Comparison of ENCODE assay signal across 20 cellular contexts in the genomic region with DNA sequence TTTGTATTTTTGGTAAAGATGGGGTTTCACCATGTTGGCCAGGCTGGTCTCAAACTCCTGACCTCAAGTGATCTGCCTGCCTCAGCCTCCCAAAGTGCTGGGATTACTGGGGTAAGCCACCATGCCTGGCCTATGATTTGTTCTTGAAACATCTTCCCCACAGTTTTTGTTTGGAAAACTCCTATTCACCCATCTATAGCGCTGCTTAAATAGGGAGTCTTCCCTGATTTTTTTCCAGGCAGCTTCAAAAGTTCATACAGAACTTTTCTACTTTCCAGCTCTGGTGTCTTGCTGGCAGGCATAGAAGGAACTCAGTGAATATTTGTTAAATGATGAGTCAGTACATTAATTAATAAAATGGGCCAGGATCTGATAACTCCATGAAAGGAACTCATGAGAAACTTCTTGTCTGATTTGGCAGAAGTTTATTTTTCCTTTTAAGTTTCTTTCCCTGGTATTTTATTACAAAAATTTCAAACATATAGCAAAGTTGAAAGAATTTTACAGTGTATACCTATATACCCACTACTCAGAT. TPM values are rescaled to one million over a fixed set of nuclear protein-coding genes. Genes with fewer than 3 reads are reported as not detected.
DNase-seq lines count a peak whose midpoint lies in the region; ATAC-seq and TF ChIP-seq lines count a peak whose summit lies in the region.
"Had no signal": no experiment of that assay in that cellular context is flagged by ENCODE, and none has a peak within 500 bp of the region (broad histone marks: within the 10 kb centered on the region; RNA-seq: fewer than 3 reads in every experiment).

No MANE protein-coding gene starts in this region.

- no peak overlapping the region for H3K14ac ChIP-seq in IMR-90 (replicated peaks; ENCODE audit: low read depth, low read length)

- no TSS peak for BruUV-seq in IMR-90 (replicated peaks; lab: Mats Ljungman, UMichigan)

- H3F3A ChIP-seq in SK-N-SH (replicated peaks; ENCODE audit: insufficient read depth), result no peaks in the 10 kb centered on the region

- no peak overlapping the region for H3K23ac ChIP-seq in IMR-90 (ENCODE audit: low read depth, low read length)

- H4K91ac ChIP-seq in IMR-90 (ENCODE audit: insufficient read depth, low read depth, low read length), result no peak overlapping the region

- no peak overlapping the region for H2BK5ac ChIP-seq in IMR-90 (ENCODE audit: low read depth, low read length, poor library complexity, severe bottlenecking)

- H2AFZ ChIP-seq in SK-N-SH (ENCODE audit: low read depth) (no peak overlapping the region), IMR-90 (replicated peaks; ENCODE audit: low read length, poor library complexity) (no peak overlapping the region)

- no peak overlapping the region for H2AK5ac ChIP-seq in IMR-90 (ENCODE audit: low read depth, low read length)

- intact Hi-C loops in IMR-90 (cut with micrococcal nuclease) (no loop called here), esophagus muscularis mucosa (cut with DNase I) (no loop called here)
- intact Hi-C loops in activated CD4-positive, alpha-beta T cell treated with anti-CD3 and anti-CD28 coated beads for 36 hours (cut with DNase I, micrococcal nuclease), result no loop called here

- H3K4me1 ChIP-seq in SK-N-SH (ENCODE audit: control insufficient read depth in 1 of 2, insufficient read depth in 2 of 2, low read depth in 1 of 2, low read length in 1 of 2) (no peaks in the 10 kb centered on the region), IMR-90 (ENCODE audit: control insufficient read depth, insufficient read depth, low read length) (no peaks in the 10 kb centered on the region), esophagus muscularis mucosa (no peaks in the 10 kb centered on the region)
- H3K4me1 ChIP-seq: A549, HAP-1 had no signal

- H3K4me3 Mint-ChIP-seq in activated CD4-positive, alpha-beta T cell treated with anti-CD3 and anti-CD28 coated beads for 36 hours, result no peak overlapping the region
- H3K4me3 Mint-ChIP-seq: CD14-positive monocyte; CD4-positive, alpha-beta memory T cell had no signal

- ATAC-seq in SK-N-SH treated with all-trans-retinoic acid at 6 μM for 48 hours, result peak; percentile 54; the same call in 2 of the 3 replicates
- ATAC-seq in IMR-90 (ENCODE audit: low read depth), result no peak
- ATAC-seq in GM18861 (IDR thresholded peaks at IDR 0.05; ENCODE audit: unreplicated experiment), result no peak
- no peak for ATAC-seq in activated CD4-positive, alpha-beta T cell treated with anti-CD3 and anti-CD28 coated beads for 36 hours
- no peak for ATAC-seq in HG03469 (IDR thresholded peaks at IDR 0.05; ENCODE audit: unreplicated experiment)
- ATAC-seq: A549 had no signal

- H2BK120ac ChIP-seq in IMR-90 (ENCODE audit: low read depth, low read length), result no peak overlapping the region

- no peaks in the 10 kb centered on the region for H3K9me2 ChIP-seq in SK-N-SH

- H3K9ac ChIP-seq in SK-N-SH (no peak overlapping the region), IMR-90 (ENCODE audit: low read depth, low read length) (no peak overlapping the region)

- POLR2A ChIA-PET in SK-N-SH (lab: Yijun Ruan, JAX) (no interaction called here), IMR-90 (lab: Charles Lee; ENCODE audit: unreplicated experiment) (no interaction called here)
- POLR2A ChIA-PET in activated CD4-positive, alpha-beta T cell treated with anti-CD3 and anti-CD28 coated beads for 36 hours (lab: Charles Lee), result no interaction called here

- H3K36me3 ChIP-seq in SK-N-SH (replicated peaks in 1 of 2; ENCODE audit: control insufficient read depth in 1 of 2, insufficient read depth in 2 of 2, low read length in 1 of 2), result no peaks in the 10 kb centered on the region
- no peaks in the 10 kb centered on the region for H3K36me3 ChIP-seq in IMR-90 (ENCODE audit: control insufficient read depth, insufficient read depth, low read length)
- H3K36me3 ChIP-seq in esophagus muscularis mucosa, result no peaks in the 10 kb centered on the region
- H3K36me3 ChIP-seq: HAP-1 had no signal

- H2BK15ac ChIP-seq in IMR-90 (ENCODE audit: low read depth, low read length), result no peak overlapping the region

- no peak for TF ChIP-seq CTCF in SK-N-SH (IDR thresholded peaks at IDR 0.05)
- TF ChIP-seq CTCF in C4-2B (conservative IDR thresholded peaks at IDR 0.05), result no peak
- no peak for TF ChIP-seq CTCF in IMR-90 (conservative IDR thresholded peaks at IDR 0.05; ENCODE audit: low read depth, low read length)
- TF ChIP-seq CTCF in esophagus muscularis mucosa (IDR thresholded peaks at IDR 0.05), result no peak

- WGBS in SK-N-SH (ENCODE audit: low lambda C conversion rate), result 89% methylated on average over 1 of the region's 1 CpG
- WGBS in IMR-90 (ENCODE audit: extremely low coverage in 2 of 2, insufficient read length in 1 of 2), 2 experiments, result no CpG with 5 or more reads among the region's 1 CpG
- WGBS in esophagus muscularis mucosa, result 94% methylated on average over 1 of the region's 1 CpG

- H2BK20ac ChIP-seq in IMR-90 (ENCODE audit: low read depth, low read length), result no peak overlapping the region

- H3K36me3 Mint-ChIP-seq in activated CD4-positive, alpha-beta T cell treated with anti-CD3 and anti-CD28 coated beads for 36 hours (ENCODE audit: low read depth), result peaks cover 3% of the 10 kb centered on the region
- H3K36me3 Mint-ChIP-seq: CD14-positive monocyte had no signal

- H2AK9ac ChIP-seq in IMR-90 (replicated peaks; ENCODE audit: low read depth, low read length, poor library complexity), result no peak overlapping the region

- H3K79me1 ChIP-seq in IMR-90 (ENCODE audit: low read depth in 1 of 2, low read length in 2 of 2), result no peaks in the 10 kb centered on the region

- H3K4me1 Mint-ChIP-seq in activated CD4-positive, alpha-beta T cell treated with anti-CD3 and anti-CD28 coated beads for 36 hours, result no peaks in the 10 kb centered on the region
- H3K4me1 Mint-ChIP-seq: CD14-positive monocyte; CD4-positive, alpha-beta memory T cell had no signal

- H4K20me1 ChIP-seq in SK-N-SH (ENCODE audit: insufficient read depth) (no peaks in the 10 kb centered on the region), IMR-90 (ENCODE audit: insufficient read depth, low read length) (no peaks in the 10 kb centered on the region)

- H3K27ac ChIP-seq in SK-N-SH (ENCODE audit: low read depth in 2 of 2, low read length in 1 of 2) (peak overlapping the region in 1 of 2 experiments; percentile 38; a peak in 1 of 4 replicates), C4-2B (peak overlapping the region; percentile 98), IMR-90 (ENCODE audit: insufficient read depth, low read length) (no peak overlapping the region), esophagus muscularis mucosa (replicated peaks in 1 of 4) (no peak overlapping the region)
- H3K27ac ChIP-seq: 22Rv1, A549 had no signal

- TF ChIP-seq RAD21 in SK-N-SH (IDR thresholded peaks at IDR 0.05; ENCODE audit: low read length) (no peak), IMR-90 (IDR thresholded peaks at IDR 0.05; ENCODE audit: low read length) (no peak)

- no peak overlapping the region for H3K18ac ChIP-seq in IMR-90 (ENCODE audit: low read depth, low read length)

- H3K4me3 ChIP-seq in SK-N-SH (ENCODE audit: low read depth in 2 of 2, low read length in 1 of 2), result no peak overlapping the region
- H3K4me3 ChIP-seq in IMR-90 (ENCODE audit: insufficient read depth, low read depth, low read length), result no peak overlapping the region
- no peak overlapping the region for H3K4me3 ChIP-seq in esophagus muscularis mucosa
- H3K4me3 ChIP-seq: A549, HAP-1 had no signal

- H3K9me3 Mint-ChIP-seq in activated CD4-positive, alpha-beta T cell treated with anti-CD3 and anti-CD28 coated beads for 36 hours (ENCODE audit: low read depth), result peaks cover 9% of the 10 kb centered on the region

- H4K8ac ChIP-seq in IMR-90 (ENCODE audit: low read depth in 2 of 2, low read length in 2 of 2), result no peak overlapping the region

- no peaks in the 10 kb centered on the region for H3K27me3 Mint-ChIP-seq in activated CD4-positive, alpha-beta T cell treated with anti-CD3 and anti-CD28 coated beads for 36 hours

- TF ChIP-seq POLR2A in IMR-90 (IDR thresholded peaks at IDR 0.05; ENCODE audit: low read depth, low read length), result no peak
- no peak for TF ChIP-seq POLR2A in esophagus muscularis mucosa (IDR thresholded peaks at IDR 0.05; ENCODE audit: low read depth)

- H3K56ac ChIP-seq in IMR-90 (ENCODE audit: extremely low read depth, insufficient read depth, low read length), result no peak overlapping the region

- H3K9me3 ChIP-seq in SK-N-SH, result peaks cover 12% of the 10 kb centered on the region; the same call in 1 of the 2 replicates
- peaks cover 8% of the 10 kb centered on the region; the same call in 1 of the 2 replicates for H3K9me3 ChIP-seq in IMR-90 (ENCODE audit: control insufficient read depth, insufficient read depth, low read length)
- peaks cover 0 to 23% (median 7%) of the 10 kb centered on the region in 4 donors for H3K9me3 ChIP-seq in esophagus muscularis mucosa
- H3K9me3 ChIP-seq: HAP-1 had no signal

- no peak for DNase-seq in SK-N-SH
- no peak for DNase-seq in IMR-90
- peak; percentile 14 for DNase-seq in esophagus muscularis mucosa (ENCODE audit: extremely low spot score)
- no peak for DNase-seq in activated CD4-positive, alpha-beta T cell treated with anti-CD3 and anti-CD28 coated beads for 36 hours
- DNase-seq: AML-193; CD4-positive, alpha-beta memory T cell; DMS153; DMS79; GF-D8 had no signal

- H3K27ac Mint-ChIP-seq in activated CD4-positive, alpha-beta T cell treated with anti-CD3 and anti-CD28 coated beads for 36 hours, result no peak overlapping the region
- H3K27ac Mint-ChIP-seq: CD14-positive monocyte; CD4-positive, alpha-beta memory T cell had no signal

- dilution Hi-C loops in IMR-90 (cut with HindIII; ENCODE audit: low sequenced_read_pairs, unreplicated experiment), result no loop called here

- H3K27me3 ChIP-seq in SK-N-SH (ENCODE audit: insufficient read depth) (no peaks in the 10 kb centered on the region), IMR-90 (ENCODE audit: control insufficient read depth, insufficient read depth, low read length) (peaks cover 41% of the 10 kb centered on the region), esophagus muscularis mucosa (peaks cover 0 to 6% (median 0%) of the 10 kb centered on the region in 4 donors)

- H3K79me2 ChIP-seq in SK-N-SH (ENCODE audit: insufficient read depth), result no peaks in the 10 kb centered on the region

- in situ Hi-C loops in IMR-90 (cut with MboI; ENCODE audit: low sequenced_read_pairs), result no loop called here

- TF ChIP-seq EP300 in SK-N-SH (IDR thresholded peaks at IDR 0.05; ENCODE audit: borderline replicate concordance in 1 of 2, low read depth in 1 of 2, low read length in 1 of 2) (no peak), esophagus muscularis mucosa (IDR thresholded peaks at IDR 0.05) (no peak)

- no peaks in the 10 kb centered on the region for H3K9me1 ChIP-seq in IMR-90 (ENCODE audit: insufficient read depth, low read length)

- no peak overlapping the region for H3K4ac ChIP-seq in IMR-90 (ENCODE audit: low read depth, low read length)

- no peak overlapping the region for H4K5ac ChIP-seq in IMR-90 (ENCODE audit: low read depth, low read length)

- no peak overlapping the region for H3K4me2 ChIP-seq in SK-N-SH
- no peak overlapping the region for H3K4me2 ChIP-seq in IMR-90 (ENCODE audit: low read depth, low read length)
- H3K4me2 ChIP-seq: A549 had no signal

- CTCF ChIA-PET in SK-N-SH (lab: Yijun Ruan, JAX) (no interaction called here), IMR-90 (lab: Yijun Ruan, JAX) (interaction anchor here (0.7 kb wide), 1 partner anchor 697 kb away, joined by 3 read pairs; no protein-coding TSS in a partner anchor)
- CTCF ChIA-PET in activated CD4-positive, alpha-beta T cell treated with anti-CD3 and anti-CD28 coated beads for 36 hours (lab: Charles Lee), result no interaction called here

RNA-seq across cellular contexts. Expression of a gene that starts 33.0 kb away (rescaled TPM):
- not detected in 2 replicates for polyA plus RNA-seq in SK-N-SH (2012; rRNA removed)
- polyA plus RNA-seq in SK-N-SH (2012; cell fraction: cytosol; rRNA removed), result 0.01 TPM in 2 replicates
- polyA plus RNA-seq in SK-N-SH (2012; cell fraction: nucleus; rRNA removed), result 0.02 TPM in 1 of 2 replicates, not detected in the other
- total RNA-seq in IMR-90 (2012; rRNA removed), result not detected in 2 replicates
- polyA plus RNA-seq in IMR-90 (2012; rRNA removed), result not detected in 2 replicates
- not detected in 2 replicates for polyA plus RNA-seq in IMR-90 (2012; cell fraction: cytosol; rRNA removed)
- not detected in 2 replicates for polyA plus RNA-seq in IMR-90 (2012; cell fraction: nucleus; rRNA removed; ENCODE audit: low replicate concordance)
- under 1 TPM; under 0.01 to 0.17 (median 0.09) TPM for total RNA-seq in esophagus muscularis mucosa
- 1 to 10 TPM; 4.1 to 4.2 TPM for total RNA-seq in activated CD4-positive, alpha-beta T cell treated with anti-CD3 and anti-CD28 coated beads for 36 hours
- total RNA-seq: Daoy, H4 had no signal
- polyA plus RNA-seq: A549, BJ had no signal

RNA-seq across cellular contexts. Expression of a gene that starts 52.9 kb away (rescaled TPM):
- 4.3 and 7.1 TPM in 2 replicates for polyA plus RNA-seq in SK-N-SH (2012; rRNA removed)
- polyA plus RNA-seq in SK-N-SH (2012; cell fraction: cytosol; rRNA removed), result 3.5 and 5.3 TPM in 2 replicates
- polyA plus RNA-seq in SK-N-SH (2012; cell fraction: nucleus; rRNA removed), result 3.1 and 4.0 TPM in 2 replicates
- total RNA-seq in IMR-90 (2012; rRNA removed), result 194 and 206 TPM in 2 replicates
- polyA plus RNA-seq in IMR-90 (2012; rRNA removed), result 117 and 130 TPM in 2 replicates
- polyA plus RNA-seq in IMR-90 (2012; cell fraction: cytosol; rRNA removed), result 71.2 and 131 TPM in 2 replicates
- 33.9 and 115 TPM in 2 replicates for polyA plus RNA-seq in IMR-90 (2012; cell fraction: nucleus; rRNA removed; ENCODE audit: low replicate concordance)
- total RNA-seq in esophagus muscularis mucosa, result 10 to 100 TPM; 10.8 to 16.1 (median 13.1) TPM
- total RNA-seq in activated CD4-positive, alpha-beta T cell treated with anti-CD3 and anti-CD28 coated beads for 36 hours, result 10 to 100 TPM; 78.4 to 80.6 TPM

Comparison
In these comparisons a context has a peak if more than half of its experiments do, and no peak if none do; other contexts are left out.
1. RNA of a gene that starts 52.9 kb away (total RNA-seq): 194 to 206 TPM in IMR-90 and 78.4 to 80.6 TPM in activated CD4-positive, alpha-beta T cell treated with anti-CD3 and anti-CD28 coated beads for 36 hours; 10.8 to 16.1 TPM in esophagus muscularis mucosa; every median in the first group is over 4 times any median in the second.